ENCODE assay signal across 8 cellular contexts in genomic region chr2:230668184-230668938, GRCh38. TPM values are rescaled to one million over a fixed set of nuclear protein-coding genes. Genes with fewer than 3 reads are reported as not detected.
A peak's percentile ranks its signal among the peaks of the same experiment; 100 is the strongest.
DNase-seq lines count a peak whose midpoint lies in the region; ATAC-seq lines count a peak whose summit lies in the region.

No MANE protein-coding gene starts in this region.

- no peak overlapping the region for H3K27ac ChIP-seq in Karpas-422 (ENCODE audit: low read length)

- no peaks in the 10 kb centered on the region for H3K36me3 ChIP-seq in Karpas-422 (ENCODE audit: insufficient read depth, low read length)

- no peaks in the 10 kb centered on the region for H4K20me1 ChIP-seq in Karpas-422 (ENCODE audit: insufficient read depth, low read depth, low read length)

- peak overlapping the region; percentile 29 for H3K4me2 ChIP-seq in Karpas-422 (ENCODE audit: low read depth, low read length, poor library complexity, severe bottlenecking)

- no peak overlapping the region for H3K4me3 ChIP-seq in Karpas-422 (ENCODE audit: low read length)

- H3K9me2 ChIP-seq in Karpas-422 (replicated peaks; ENCODE audit: insufficient read depth, low read length), result no peaks in the 10 kb centered on the region

- peaks cover 29% of the 10 kb centered on the region for H3K4me1 ChIP-seq in Karpas-422 (ENCODE audit: low read length)

- DNase-seq in Karpas-422 (peak; percentile 62), midbrain (lab: John Stamatoyannopoulos, UW) (peak; percentile 4), UCSD-AML1 (lab: John Stamatoyannopoulos, UW; ENCODE audit: unreplicated experiment) (no peak), NCI-H2196 treated with DMSO at 0.1 percent for 48 hours (lab: John Stamatoyannopoulos, UW; ENCODE audit: unreplicated experiment) (no peak), DMS79 (lab: John Stamatoyannopoulos, UW) (no peak)
- DNase-seq in activated T-helper 9 cell treated with anti-CD3 and anti-CD28 coated beads, Interleukin-2, amount 50 U/mL, for 16 hours (ENCODE audit: low read depth), result peak; percentile 25

- peak overlapping the region; percentile 35 for H2AFZ ChIP-seq in Karpas-422 (ENCODE audit: low read length)

- ATAC-seq in GM18861 (IDR thresholded peaks at IDR 0.05; ENCODE audit: unreplicated experiment) (peak; percentile 30), GM21825 (IDR thresholded peaks at IDR 0.05; ENCODE audit: unreplicated experiment) (peak; percentile 53)

- H3K79me2 ChIP-seq in Karpas-422 (ENCODE audit: low read length), result no peaks in the 10 kb centered on the region

- H3K9ac ChIP-seq in Karpas-422 (ENCODE audit: low read length), result peak overlapping the region; percentile 40

- H3K9me3 ChIP-seq in Karpas-422 (ENCODE audit: low read length), result no peaks in the 10 kb centered on the region

- no peaks in the 10 kb centered on the region for H3K27me3 ChIP-seq in Karpas-422 (ENCODE audit: low read length)

RNA-seq across cellular contexts. Expression of gene CAB39, which starts 44.3 kb away (rescaled TPM):
- total RNA-seq in Karpas-422 (2014; rRNA removed; shearing (Covaris generic); ENCODE audit: low replicate concordance), result 45.5 and 89.3 TPM in 2 replicates

Comparison
In these comparisons a context has a peak if more than half of its experiments do, and no peak if none do; other contexts are left out.
1. DNase-seq: peak in Karpas-422 (single experiment), activated T-helper 9 cell treated with anti-CD3 and anti-CD28 coated beads, Interleukin-2, amount 50 U/mL, for 16 hours (single experiment) and midbrain (single experiment); none in UCSD-AML1 (single experiment), NCI-H2196 treated with DMSO at 0.1 percent for 48 hours (single experiment) and DMS79 (single experiment).